In genomic region chr20:58755751-58756524, GRCh38 we compare ENCODE assay signal across 17 cellular contexts.
DNase-seq lines count a peak whose midpoint lies in the region; ATAC-seq and TF ChIP-seq lines count a peak whose summit lies in the region.
"Had no signal": no experiment of that assay in that cellular context is flagged by ENCODE, and none has a peak within 500 bp of the region (broad histone marks: within the 10 kb centered on the region; RNA-seq: fewer than 3 reads in every experiment).

No MANE protein-coding gene starts in this region.

- POLR2A ChIA-PET in PC-3 (lab: Charles Lee; ENCODE audit: unreplicated experiment), result no interaction called here

- BruUV-seq in PC-3 (replicated peaks; lab: Mats Ljungman, UMichigan), result no TSS peak

- CTCF ChIA-PET in PC-3 (lab: Charles Lee), result no interaction called here

- no peaks in the 10 kb centered on the region for H3K9me2 ChIP-seq in PC-3 (replicated peaks; ENCODE audit: low read length)

- H3K9ac ChIP-seq in PC-3 (ENCODE audit: low read length), result no peak overlapping the region

- ATAC-seq in RWPE2 (ENCODE audit: low read depth) (no peak), left lobe of liver (no peak), PC-3 (no peak), GM18520 (IDR thresholded peaks at IDR 0.05; ENCODE audit: unreplicated experiment) (no peak)

- H3K27ac Mint-ChIP-seq in type B pancreatic cell, result no peak overlapping the region
- H3K27ac Mint-ChIP-seq: CD14-positive monocyte had no signal

- DNase-seq in D341Med (ENCODE audit: low spot score) (peak; percentile 14), RWPE2 (ENCODE audit: low spot score) (peak; percentile 68), left lobe of liver (ENCODE audit: low spot score) (peak; percentile 21), type B pancreatic cell (ENCODE audit: extremely low spot score, unreplicated experiment) (peak; percentile 51), mesenteric fat pad (ENCODE audit: low spot score) (no peak), PC-3 (no peak)
- DNase-seq: DMS79 treated with DMSO at 0.1 percent for 48 hours, NCI-H1417 treated with DMSO at 0.1 percent for 48 hours, NCI-H187 treated with DMSO at 0.1 percent for 48 hours, NCI-H226, NCI-H524, NCI-H82, RPMI8226, SIG-M5 had no signal

- H3F3A ChIP-seq in PC-3 (ENCODE audit: low read length, unreplicated experiment), result no peaks in the 10 kb centered on the region

- peaks cover 74% of the 10 kb centered on the region for H3K27me3 ChIP-seq in RWPE2 (ENCODE audit: insufficient read depth, poor library complexity, severe bottlenecking)
- peaks cover 93% of the 10 kb centered on the region for H3K27me3 ChIP-seq in PC-3 (ENCODE audit: low read length)

- H3K36me3 ChIP-seq in RWPE2 (ENCODE audit: low read depth) (no peaks in the 10 kb centered on the region), PC-3 (ENCODE audit: low read depth, low read length) (no peaks in the 10 kb centered on the region)
- H3K36me3 ChIP-seq: HAP-1 had no signal

- H3K4me1 Mint-ChIP-seq in type B pancreatic cell (ENCODE audit: unreplicated experiment), result peaks cover 5% of the 10 kb centered on the region

- TF ChIP-seq CTCF in RWPE2 (IDR thresholded peaks at IDR 0.05; ENCODE audit: poor library complexity, severe bottlenecking), result no peak
- no peak for TF ChIP-seq CTCF in type B pancreatic cell (conservative IDR thresholded peaks at IDR 0.05)
- no peak for TF ChIP-seq CTCF in PC-3 (conservative IDR thresholded peaks at IDR 0.05; ENCODE audit: low read depth, low read length)

- no peaks in the 10 kb centered on the region for H3K79me2 ChIP-seq in PC-3 (ENCODE audit: low read length)

- no peaks in the 10 kb centered on the region for H3K36me3 Mint-ChIP-seq in type B pancreatic cell
- H3K36me3 Mint-ChIP-seq: CD14-positive monocyte had no signal

- intact Hi-C loops in PC-3 (cut with micrococcal nuclease), result no loop called here

- H3K27me3 Mint-ChIP-seq in type B pancreatic cell, result peaks cover 46% of the 10 kb centered on the region

- no peaks in the 10 kb centered on the region for H3K9me3 Mint-ChIP-seq in type B pancreatic cell
- H3K9me3 Mint-ChIP-seq: CD14-positive monocyte had no signal

- H3K4me1 ChIP-seq in RWPE2 (ENCODE audit: insufficient read depth, poor library complexity, severe bottlenecking), result no peaks in the 10 kb centered on the region
- H3K4me1 ChIP-seq in PC-3 (ENCODE audit: insufficient read depth, low read length), result no peaks in the 10 kb centered on the region
- H3K4me1 ChIP-seq: HAP-1 had no signal

- no peak overlapping the region for H2AFZ ChIP-seq in PC-3 (ENCODE audit: low read length)

- H3K4me2 ChIP-seq in PC-3 (ENCODE audit: low read length), result no peak overlapping the region

- no peaks in the 10 kb centered on the region for H3K9me3 ChIP-seq in RWPE2 (ENCODE audit: severe bottlenecking)
- H3K9me3 ChIP-seq in PC-3 (ENCODE audit: low read length), result no peaks in the 10 kb centered on the region
- H3K9me3 ChIP-seq: HAP-1 had no signal

- H3K4me3 ChIP-seq in RWPE2 (ENCODE audit: severe bottlenecking), result no peak overlapping the region
- no peak overlapping the region for H3K4me3 ChIP-seq in PC-3 (ENCODE audit: low read length)
- H3K4me3 ChIP-seq: HAP-1 had no signal

- H3K4me3 Mint-ChIP-seq in type B pancreatic cell, result no peak overlapping the region

- H4K20me1 ChIP-seq in PC-3 (ENCODE audit: low read length), result no peaks in the 10 kb centered on the region

- H3K27ac ChIP-seq in RWPE2 (ENCODE audit: poor library complexity, severe bottlenecking) (no peak overlapping the region), PC-3 (ENCODE audit: low read length) (no peak overlapping the region)

Comparison
In these comparisons a context has a peak if more than half of its experiments do, and no peak if none do; other contexts are left out.
1. DNase-seq: peak in D341Med (single experiment), RWPE2 (single experiment), left lobe of liver (single experiment) and type B pancreatic cell (single experiment); none in mesenteric fat pad (single experiment) and PC-3 (single experiment).